ENCODE assay signal across 22 cellular contexts in genomic region chr10:77091745-77092144, GRCh38.
"Had no signal": no experiment of that assay in that cellular context is flagged by ENCODE, and none has a peak within 500 bp of the region (broad histone marks: within the 10 kb centered on the region; RNA-seq: fewer than 3 reads in every experiment).

No MANE protein-coding gene starts in this region.

- H3K36me3 ChIP-seq: heart right ventricle, left lung, neutrophil, pancreas, right atrium auricular region, thyroid gland had no signal

- DNase-seq: dermis blood vessel endothelial cell; effector memory CD4-positive, alpha-beta T cell; foreskin keratinocyte; glutamatergic neuron; heart right ventricle; hippocampal formation; left cardiac atrium; left lung; mesenchymal stem cell; mucosa of descending colon; naive B cell; pancreas; stimulated activated CD4-positive, alpha-beta T cell treated with anti-CD3 and anti-CD28 coated beads, Interleukin-2, amount 100 ng/mL, for 24 hours; stimulated activated CD4-positive, alpha-beta T cell treated with anti-CD3 and anti-CD28 coated beads, Interleukin-4, amount 100 ng/mL, for 24 hours; stimulated activated naive CD4-positive, alpha-beta T cell treated with Interleukin-2 at 50 U/mL for 16 hours; stomach; thyroid gland; trophoblast cell had no signal

- H3K4me1 ChIP-seq: esophagus muscularis mucosa, heart right ventricle, left lung, pancreas, right atrium auricular region, stomach, thyroid gland had no signal

- H3K27me3 ChIP-seq: esophagus muscularis mucosa, left lung, pancreas, right atrium auricular region, stomach, thyroid gland had no signal

- H3K27ac ChIP-seq: coronary artery, esophagus muscularis mucosa, foreskin keratinocyte, heart right ventricle, left lung, neutrophil, pancreas, right atrium auricular region, stomach, thyroid gland had no signal

- H3K9me3 ChIP-seq: esophagus muscularis mucosa, heart right ventricle, left lung, mucosa of descending colon, neutrophil, pancreas, right atrium auricular region, stomach, thyroid gland had no signal

- H3K4me3 ChIP-seq: coronary artery, esophagus muscularis mucosa, heart right ventricle, left lung, mucosa of descending colon, pancreas, right atrium auricular region, stomach, thyroid gland had no signal
